Comparison of ENCODE assay signal across 9 cellular contexts in the genomic region with DNA sequence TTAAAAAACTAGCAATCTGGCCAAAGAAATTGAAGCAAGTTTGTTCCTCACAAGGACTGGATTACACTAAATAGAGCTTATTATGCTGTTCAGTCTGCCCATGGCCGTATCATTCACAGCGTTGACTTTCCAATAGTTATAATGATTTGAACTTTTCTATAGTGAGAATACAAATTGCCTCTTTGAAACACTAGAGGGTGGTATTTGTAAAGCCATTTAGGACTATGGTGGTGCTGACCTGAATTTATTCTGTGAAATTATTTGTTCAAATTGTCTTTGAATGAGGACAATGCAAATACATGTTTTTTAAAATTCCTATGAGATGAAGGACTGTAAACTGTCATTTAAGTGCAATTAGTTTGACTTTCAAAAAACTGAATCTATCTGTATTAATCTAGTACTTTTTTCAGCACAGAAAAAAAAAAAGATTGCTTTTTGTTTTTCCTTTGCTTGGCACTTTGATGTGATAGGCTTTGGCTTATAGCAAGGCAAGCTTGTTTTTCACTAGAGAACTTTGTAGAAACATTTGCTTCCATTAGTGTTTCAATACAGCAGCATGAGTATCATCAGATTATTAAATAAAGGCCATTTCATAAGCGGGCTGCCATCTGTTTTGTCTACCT.
A peak's percentile ranks its signal among the peaks of the same experiment; 100 is the strongest.
DNase-seq lines count a peak whose midpoint lies in the region; ATAC-seq, FAIRE-seq and TF ChIP-seq lines count a peak whose summit lies in the region.
"Had no signal": no experiment of that assay in that cellular context is flagged by ENCODE, and none has a peak within 500 bp of the region (broad histone marks: within the 10 kb centered on the region; RNA-seq: fewer than 3 reads in every experiment).

No MANE protein-coding gene starts in this region.

- no peaks in the 10 kb centered on the region for H3K27me3 ChIP-seq in stomach
- H3K27me3 ChIP-seq: neutrophil had no signal

- no peaks in the 10 kb centered on the region for H3K9me3 ChIP-seq in stomach
- H3K9me3 ChIP-seq: neutrophil had no signal

- no peak for FAIRE-seq in H54 (lab: Jason Lieb, UNC)

- DNase-seq in DMS 273 (lab: John Stamatoyannopoulos, UW; ENCODE audit: unreplicated experiment), result peak; percentile 38
- no peak for DNase-seq in DMS 273 treated with DMSO at 0.1 percent for 48 hours (lab: John Stamatoyannopoulos, UW)
- peak; percentile 30 for DNase-seq in NCI-H82 treated with DMSO at 0.1 percent for 48 hours (lab: John Stamatoyannopoulos, UW; ENCODE audit: unreplicated experiment)
- no peak for DNase-seq in epithelial cell of proximal tubule (ENCODE audit: low read depth)
- no peak for DNase-seq in stomach
- no peak for DNase-seq in H54 (ENCODE audit: insufficient read length, low spot score)

- TF ChIP-seq POLR2A in stomach (IDR thresholded peaks at IDR 0.05) (no peak), H54 (IDR thresholded peaks at IDR 0.05; ENCODE audit: low read depth, low read length) (no peak)

- TF ChIP-seq CTCF in epithelial cell of proximal tubule (conservative IDR thresholded peaks at IDR 0.05; ENCODE audit: low read depth, low read length) (peak; percentile 57), stomach (IDR thresholded peaks at IDR 0.05) (peak in 4 of 7 experiments; percentile 24 to 38 (median 28))

- H3K4me3 ChIP-seq in epithelial cell of proximal tubule (ENCODE audit: low read depth, low read length) (no peak overlapping the region), stomach (no peak overlapping the region)

- no peak for TF ChIP-seq EP300 in stomach (IDR thresholded peaks at IDR 0.05)

- intact Hi-C loops in stomach (cut with DNase I; ENCODE audit: low total_unique reads), result no loop called here

- no peaks in the 10 kb centered on the region for H3K4me1 ChIP-seq in stomach

- H3K36me3 ChIP-seq in stomach, result no peaks in the 10 kb centered on the region
- H3K36me3 ChIP-seq: neutrophil had no signal

- H3K27ac ChIP-seq in stomach, result no peak overlapping the region
- H3K27ac ChIP-seq: neutrophil had no signal

- ATAC-seq in HG03097 (IDR thresholded peaks at IDR 0.05; ENCODE audit: low FRiP score, unreplicated experiment) (peak; percentile 59), GM19023 (IDR thresholded peaks at IDR 0.05; ENCODE audit: unreplicated experiment) (no peak)

- WGBS in stomach, 5 donors, result 35 to 41% (median 37%) methylated on average over 3 of the region's 3 CpGs

Comparison
In these comparisons a context has a peak if more than half of its experiments do, and no peak if none do; other contexts are left out.
1. DNase-seq: peak in DMS 273 (single experiment) and NCI-H82 treated with DMSO at 0.1 percent for 48 hours (single experiment); none in DMS 273 treated with DMSO at 0.1 percent for 48 hours (single experiment), epithelial cell of proximal tubule (single experiment), stomach (single experiment) and H54 (single experiment).